In the genomic region with DNA sequence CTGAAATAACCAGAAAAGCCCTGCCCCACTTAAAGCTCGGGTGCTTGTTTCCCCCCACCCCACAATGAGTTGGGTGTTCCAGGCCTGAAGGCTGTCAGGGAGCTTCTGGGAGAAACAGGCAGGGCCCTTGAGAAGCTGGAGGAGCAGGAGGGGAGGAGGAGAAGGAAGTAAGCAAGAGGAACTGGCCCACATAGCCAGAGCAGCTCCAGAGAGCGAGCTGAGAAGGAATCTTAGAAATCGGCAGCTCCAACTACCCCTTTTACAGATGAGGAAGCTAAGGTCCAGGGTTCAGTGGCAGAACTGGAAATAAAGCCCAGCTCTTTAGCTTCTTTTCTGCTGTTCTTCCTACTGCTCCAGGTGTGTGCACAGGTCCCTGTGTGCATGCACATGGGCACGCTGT, we compare ENCODE assay signal across 18 cellular contexts. TPM values are rescaled to one million over a fixed set of nuclear protein-coding genes. Genes with fewer than 3 reads are reported as not detected.
DNase-seq lines count a peak whose midpoint lies in the region; ATAC-seq and TF ChIP-seq lines count a peak whose summit lies in the region.
"Had no signal": no experiment of that assay in that cellular context is flagged by ENCODE, and none has a peak within 500 bp of the region (broad histone marks: within the 10 kb centered on the region; RNA-seq: fewer than 3 reads in every experiment).

No MANE protein-coding gene starts in this region.

- H3K27me3 ChIP-seq in left lung, result no peaks in the 10 kb centered on the region

- no peaks in the 10 kb centered on the region for H3K9me3 ChIP-seq in left lung

- ATAC-seq in left cardiac atrium, result no peak
- ATAC-seq in Right ventricle myocardium superior (ENCODE audit: poor library complexity), result no peak
- ATAC-seq in left lung, result peak; percentile 60
- no peak for ATAC-seq in HG02938 (IDR thresholded peaks at IDR 0.05; ENCODE audit: unreplicated experiment)
- no peak for ATAC-seq in HG02981 (IDR thresholded peaks at IDR 0.05; ENCODE audit: unreplicated experiment)
- no peak for ATAC-seq in SK-N-SH treated with all-trans-retinoic acid at 6 μM for 48 hours

- no peaks in the 10 kb centered on the region for H3K4me1 ChIP-seq in left lung

- DNase-seq in left cardiac atrium (peak; percentile 2), Right ventricle myocardium superior (no peak), left lung (no peak)
- DNase-seq: IMR-90, MV-4-11, NCI-H1436, NCI-H2081, NCI-H510A, SHP77 treated with DMSO at 0.1 percent for 48 hours had no signal

- H3K4me3 ChIP-seq in left lung, result no peak overlapping the region

- no peaks in the 10 kb centered on the region for H3K36me3 ChIP-seq in left lung

- H3K27ac ChIP-seq in VCaP (peak overlapping the region; percentile 46; the same call in 1 of the 2 replicates), left lung (no peak overlapping the region)
- H3K27ac ChIP-seq: C4-2B had no signal

- no peak for TF ChIP-seq CTCF in VCaP (conservative IDR thresholded peaks at IDR 0.05)
- TF ChIP-seq CTCF in left lung (IDR thresholded peaks at IDR 0.05), result no peak

- intact Hi-C loops in left cardiac atrium (cut with DNase I) (loop anchor here in 1 of 2 donors (5.0 kb wide), 1 partner anchor 73 kb away; no protein-coding TSS in a partner anchor), Right ventricle myocardium superior (cut with DNase I) (no loop called here), left lung (cut with DNase I) (no loop called here)

TF ChIP-seq in SK-N-SH treated with all-trans-retinoic acid at 6 μM for 48 hours, 23 proteins besides CTCF, POLR2A, EP300 and RAD21:
- TF ChIP-seq SNAI2 (CRISPR knock-in tag; IDR thresholded peaks at IDR 0.05) (no peak), ARNTL (CRISPR knock-in tag; IDR thresholded peaks at IDR 0.05; ENCODE audit: borderline replicate concordance, low read depth) (no peak), ZFP30 (CRISPR knock-in tag; IDR thresholded peaks at IDR 0.05) (no peak), ZFP3 (CRISPR knock-in tag; IDR thresholded peaks at IDR 0.05) (no peak)

RNA-seq across cellular contexts. Expression of gene KCNK3, which starts 12.7 kb away (rescaled TPM):
- total RNA-seq in left cardiac atrium (10 to 100 TPM; 30.9 to 35.4 TPM), Right ventricle myocardium superior (2.7 TPM), left lung (10 to 100 TPM; 17.8 to 24.1 TPM)
- total RNA-seq: LHCN-M2 had no signal

RNA-seq across cellular contexts. Expression of gene CIB4, which starts 38.7 kb away (rescaled TPM):
- total RNA-seq in left cardiac atrium, result under 1 TPM in 1 of 2 donors, not detected in 1; 0.44 TPM
- total RNA-seq in Right ventricle myocardium superior, result not detected
- total RNA-seq in left lung, result not detected
- total RNA-seq: A673, Daoy, H1, IMR-90, LHCN-M2 had no signal
